In genomic region chr7:15888090-15888489, GRCh38 we compare ENCODE assay signal across 29 cellular contexts.
"Had no signal": no experiment of that assay in that cellular context is flagged by ENCODE, and none has a peak within 500 bp of the region (broad histone marks: within the 10 kb centered on the region; RNA-seq: fewer than 3 reads in every experiment).

No MANE protein-coding gene starts in this region.

- ATAC-seq: esophagus mucosa; left colon; mucosa of descending colon; natural killer cell treated with Interleukin-12 subunit alpha and Interleukin-12 subunit beta and Interleukin-15 and Interleukin-18, amount 100 ng/mL, for 72 hours; pancreas; stimulated activated memory B cell treated with anti-CD40 and anti-IgM and Interleukin-4, amounts not matched to agents 10 μg/mL and 1 μg/mL and 100 μg/mL, for 72 hours; stimulated activated naive CD8-positive, alpha-beta T cell treated with anti-CD3 and anti-CD28 coated beads, Interleukin-15, Interleukin-2, amounts not matched to agents 100 U/mL and 50 U/mL, for 24 hours; upper lobe of right lung had no signal

- H3K27me3 ChIP-seq: colonic mucosa, heart right ventricle, neutrophil, pancreas, sigmoid colon, testis, tibial nerve, upper lobe of right lung, uterus had no signal

- H3K9me3 ChIP-seq: colonic mucosa, heart right ventricle, mucosa of descending colon, neutrophil, pancreas, sigmoid colon, testis, tibial nerve, upper lobe of right lung, uterus had no signal

- H3K36me3 ChIP-seq: colonic mucosa, heart right ventricle, neutrophil, pancreas, sigmoid colon, tibial nerve, upper lobe of right lung, uterus had no signal

- H3K27ac ChIP-seq: colonic mucosa, epithelial cell of prostate, heart right ventricle, neutrophil, pancreas, sigmoid colon, testis, tibial nerve, upper lobe of right lung, uterus had no signal

- DNase-seq: colonic mucosa; effector CD8-positive, alpha-beta T cell; endodermal cell; foreskin melanocyte; glutamatergic neuron; heart right ventricle; hippocampal formation; kidney glomerular epithelial cell; left colon; mesenchymal stem cell; mucosa of descending colon; naive B cell; pancreas; retina; sigmoid colon; stimulated activated CD4-positive, alpha-beta T cell treated with anti-CD3 and anti-CD28 coated beads, Interleukin-2, amount 100 ng/mL, for 24 hours; stimulated activated CD4-positive, alpha-beta T cell treated with anti-CD3 and anti-CD28 coated beads, Interleukin-4, amount 100 ng/mL, for 4 hours; stimulated activated naive CD8-positive, alpha-beta T cell treated with anti-CD3 and anti-CD28 coated beads, Interleukin-15, Interleukin-2, amounts not matched to agents 100 U/mL and 50 U/mL, for 24 hours; substantia nigra; testis; upper lobe of right lung; uterus had no signal

- H3K4me1 ChIP-seq: colonic mucosa, pancreas, testis, upper lobe of right lung, uterus had no signal

- H3K4me3 ChIP-seq: colonic mucosa, heart right ventricle, lung, mucosa of descending colon, pancreas, sigmoid colon, testis, tibial nerve, upper lobe of right lung, uterus had no signal
